In genomic region chr12:39937119-39937518, GRCh38 we compare ENCODE assay signal across 29 cellular contexts.
"Had no signal": no experiment of that assay in that cellular context is flagged by ENCODE, and none has a peak within 500 bp of the region (broad histone marks: within the 10 kb centered on the region; RNA-seq: fewer than 3 reads in every experiment).

No MANE protein-coding gene starts in this region.

- H3K36me3 ChIP-seq: brain microvascular endothelial cell, WERI-Rb-1 had no signal

- H3K27me3 ChIP-seq: brain microvascular endothelial cell, dorsolateral prefrontal cortex had no signal

- H3K4me3 ChIP-seq: dorsolateral prefrontal cortex had no signal

- DNase-seq: activated B cell treated with CpG ODN at 0.5 μM for 24 hours; activated CD4-positive, alpha-beta T cell treated with anti-CD3 and anti-CD28 coated beads for 48 hours; activated CD4-positive, alpha-beta T cell treated with anti-CD3 and anti-CD28 coated beads, Interleukin-2, amount 50 U/mL, for 1 hour; activated CD4-positive, alpha-beta T cell treated with anti-CD3 and anti-CD28 coated beads, Interleukin-2, amount 50 U/mL, for 48 hours; activated CD8-positive, alpha-beta memory T cell treated with anti-CD3 and anti-CD28 coated beads for 24 hours; activated CD8-positive, alpha-beta T cell treated with anti-CD3 and anti-CD28 coated beads for 36 hours; activated effector memory CD4-positive, alpha-beta T cell treated with Interleukin-2 at 50 U/mL for 16 hours; activated gamma-delta T cell treated with Interleukin-2 at 50 U/mL for 16 hours; activated naive CD4-positive, alpha-beta T cell treated with anti-CD3 and anti-CD28 coated beads, Interleukin-2, amount 50 U/mL, for 16 hours; activated naive CD4-positive, alpha-beta T cell treated with Interleukin-2 at 50 U/mL for 16 hours; activated T-cell treated with anti-CD3 and anti-CD28 coated beads, Interleukin-2, amount 50 U/mL, for 4 hours; amniotic stem cell; anterior cingulate cortex; brain microvascular endothelial cell; caudate nucleus; dorsolateral prefrontal cortex; effector memory CD4-positive, alpha-beta T cell; endodermal cell; foreskin fibroblast; T-helper 1 cell; T-helper 17 cell; T1000; WERI-Rb-1 had no signal

- H3K27ac ChIP-seq: brain microvascular endothelial cell, dorsolateral prefrontal cortex, WERI-Rb-1 had no signal

- FAIRE-seq: astrocyte, colon, frontal cortex had no signal

- ATAC-seq: activated CD4-positive, CD25-positive, alpha-beta regulatory T cell treated with anti-CD3 and anti-CD28 coated beads, Interleukin-2, amount 50 U/mL, for 24 hours; activated CD8-positive, alpha-beta T cell treated with anti-CD3 and anti-CD28 coated beads for 36 hours; activated T-cell treated with anti-CD3 and anti-CD28 coated beads, Interleukin-2, amount 50 U/mL, for 4 hours; activated T-helper 17 cell treated with anti-CD3 and anti-CD28 coated beads, Interleukin-2, amount 50 U/mL, for 72 hours; esophagus mucosa; T-helper 17 cell had no signal
